1 cellular context compared by ENCODE assay signal in the genomic region with DNA sequence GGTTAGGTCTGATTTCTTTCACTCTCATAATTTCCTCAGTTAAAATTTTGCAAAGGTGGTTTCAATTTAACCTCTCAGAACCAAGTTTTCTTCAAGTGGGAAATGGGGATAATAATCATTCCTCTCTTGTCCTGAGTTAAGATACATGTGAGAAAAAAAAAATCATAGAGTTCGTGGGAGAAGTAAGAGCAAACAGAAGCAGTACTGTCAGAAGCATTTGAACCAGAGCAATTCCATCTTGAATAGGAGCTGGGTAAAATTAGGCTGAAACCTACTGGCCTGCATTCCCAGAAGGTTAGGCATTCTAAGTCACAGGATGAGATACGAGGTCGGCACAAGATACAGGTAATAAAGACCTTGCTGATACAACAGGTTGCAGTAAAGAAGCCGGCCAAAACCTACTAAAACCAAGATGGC.
TF ChIP-seq lines count a peak whose summit lies in the region.

No MANE protein-coding gene starts in this region.

TF ChIP-seq in H1, 55 proteins besides CTCF, POLR2A, EP300 and RAD21:
- 0 out of 2 replicates have a peak, but pooled peaks have one; percentile 7 for TF ChIP-seq YY1 (IDR thresholded peaks at IDR 0.05; ENCODE audit: low read depth, low read length)
- no peak for TF ChIP-seq ZNF274 (IDR thresholded peaks at IDR 0.05; ENCODE audit: borderline replicate concordance, extremely low read depth, low read length)
